Comparison of ENCODE assay signal across 7 cellular contexts in the genomic region with DNA sequence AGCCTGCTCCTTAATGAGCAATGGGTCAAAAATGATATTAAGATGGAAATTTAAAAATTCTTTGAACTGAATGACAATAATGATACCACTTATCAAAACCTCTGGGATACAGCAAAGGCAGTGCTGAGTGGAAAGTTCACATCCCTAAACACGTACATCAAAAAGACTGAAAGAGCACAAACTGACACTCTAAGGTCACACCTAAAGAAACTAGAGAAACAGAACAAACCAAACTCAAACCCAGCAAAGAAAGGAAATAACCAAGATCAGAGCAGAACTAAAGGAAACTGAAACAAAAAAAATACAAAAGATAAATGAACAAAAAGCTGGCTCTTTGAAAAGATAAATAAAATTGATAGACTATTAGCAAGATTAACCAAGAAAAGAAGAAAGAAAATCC.
DNase-seq lines count a peak whose midpoint lies in the region; ATAC-seq and TF ChIP-seq lines count a peak whose summit lies in the region.
"Not testable (repeated sequence)": the region's sequence is repeated elsewhere in the genome, so short reads cannot be mapped to it uniquely, and the experiment has no call there.

No MANE protein-coding gene starts in this region.

- H3K4me3 Mint-ChIP-seq in CD8-positive, alpha-beta T cell: peak overlapping the region; percentile 52
- H3K4me3 Mint-ChIP-seq in T-helper 1 cell treated with Interleukin-12 subunit alpha and Interleukin-12 subunit beta and Interleukin-4 antibody, amounts not matched to agents 30 μg/mL and 1 μg/mL, for 36 hours: peak overlapping the region; percentile 96
- peak overlapping the region; percentile 3 for H3K4me3 Mint-ChIP-seq in activated CD4-positive, alpha-beta memory T cell treated with anti-CD3 and anti-CD28 coated beads, Interleukin-2, amount 10 ng/mL, durations not matched to agents 7 days and 5 days
- H3K4me3 Mint-ChIP-seq in activated T-helper 1 cell treated with anti-CD3 and anti-CD28 coated beads, Interleukin-12 subunit alpha, Interleukin-12 subunit beta, Interleukin-2, Interleukin-4 antibody, amounts not matched to agents 30 ng/mL and 10 ng/mL and 1 ng/mL, durations not matched to agents 14 hours and 24 hours and 36 hours: peak overlapping the region; percentile 5
- H3K4me3 Mint-ChIP-seq in activated naive CD8-positive, alpha-beta T cell: peak overlapping the region; percentile 41
- H3K4me3 Mint-ChIP-seq in immature natural killer cell: peak overlapping the region; percentile 50 to 97 (median 95)
- peak overlapping the region; percentile 75 for H3K4me3 Mint-ChIP-seq in stimulated activated effector memory CD8-positive, alpha-beta T cell treated with anti-CD3 and anti-CD28 coated beads, Interleukin-12 subunit alpha, Interleukin-12 subunit beta, amount 100 ng/mL, for 72 hours

- POLR2A ChIA-PET in CD8-positive, alpha-beta T cell (lab: Charles Lee): interaction anchor here (0.8 to 2.8 kb wide), 3 partner anchors 13 to 187 kb away, joined by 4 to 11 read pairs (median 4); a partner anchor contains a TSS
- POLR2A ChIA-PET in activated CD4-positive, alpha-beta memory T cell treated with anti-CD3 and anti-CD28 coated beads, Interleukin-2, amount 10 ng/mL, durations not matched to agents 7 days and 5 days (lab: Charles Lee): interaction anchor here (1.0 to 4.3 kb wide), 4 partner anchors 46 to 462 kb away, joined by 3 to 20 read pairs (median 3); a partner anchor contains a TSS

- not testable (repeated sequence) for H3K27me3 ChIP-seq in CD8-positive, alpha-beta T cell (ENCODE audit: insufficient read depth, low read length)

- not testable (repeated sequence) for DNase-seq in CD8-positive, alpha-beta T cell; activated CD4-positive, alpha-beta memory T cell treated with anti-CD3 and anti-CD28 coated beads, Interleukin-2, amount 10 ng/mL, durations not matched to agents 7 days and 5 days; activated T-helper 1 cell treated with anti-CD3 and anti-CD28 coated beads, Interleukin-12 subunit alpha, Interleukin-12 subunit beta, Interleukin-2, Interleukin-4 antibody, amounts not matched to agents 30 ng/mL and 10 ng/mL and 1 ng/mL, durations not matched to agents 14 hours and 24 hours and 36 hours (ENCODE audit: low spot score); stimulated activated effector memory CD8-positive, alpha-beta T cell treated with anti-CD3 and anti-CD28 coated beads, Interleukin-12 subunit alpha, Interleukin-12 subunit beta, amount 100 ng/mL, for 72 hours (ENCODE audit: low spot score in 2 of 2)
- DNase-seq in immature natural killer cell: peak; percentile 43 to 51 (median 43)

- peaks cover 65% of the 10 kb centered on the region for H3K4me1 Mint-ChIP-seq in CD8-positive, alpha-beta T cell (ENCODE audit: low read depth)
- H3K4me1 Mint-ChIP-seq in T-helper 1 cell treated with Interleukin-12 subunit alpha and Interleukin-12 subunit beta and Interleukin-4 antibody, amounts not matched to agents 30 μg/mL and 1 μg/mL, for 36 hours (ENCODE audit: low read depth): peaks cover 56% of the 10 kb centered on the region
- H3K4me1 Mint-ChIP-seq in activated CD4-positive, alpha-beta memory T cell treated with anti-CD3 and anti-CD28 coated beads, Interleukin-2, amount 10 ng/mL, durations not matched to agents 7 days and 5 days: peaks cover 56% of the 10 kb centered on the region
- H3K4me1 Mint-ChIP-seq in activated T-helper 1 cell treated with anti-CD3 and anti-CD28 coated beads, Interleukin-12 subunit alpha, Interleukin-12 subunit beta, Interleukin-2, Interleukin-4 antibody, amounts not matched to agents 30 ng/mL and 10 ng/mL and 1 ng/mL, durations not matched to agents 14 hours and 24 hours and 36 hours (ENCODE audit: low read depth): peaks cover 56% of the 10 kb centered on the region
- peaks cover 61% of the 10 kb centered on the region for H3K4me1 Mint-ChIP-seq in activated naive CD8-positive, alpha-beta T cell (ENCODE audit: low read depth)
- H3K4me1 Mint-ChIP-seq in immature natural killer cell: peaks cover 61 to 65% of the 10 kb centered on the region in 2 donors
- H3K4me1 Mint-ChIP-seq in stimulated activated effector memory CD8-positive, alpha-beta T cell treated with anti-CD3 and anti-CD28 coated beads, Interleukin-12 subunit alpha, Interleukin-12 subunit beta, amount 100 ng/mL, for 72 hours: peaks cover 53% of the 10 kb centered on the region

- not testable (repeated sequence) for TF ChIP-seq CTCF in CD8-positive, alpha-beta T cell (IDR thresholded peaks at IDR 0.05)

- not testable (repeated sequence) for H3K36me3 ChIP-seq in CD8-positive, alpha-beta T cell (ENCODE audit: insufficient read depth, low read length)

- not testable (repeated sequence) for H3K9me3 Mint-ChIP-seq in CD8-positive, alpha-beta T cell; activated CD4-positive, alpha-beta memory T cell treated with anti-CD3 and anti-CD28 coated beads, Interleukin-2, amount 10 ng/mL, durations not matched to agents 7 days and 5 days; activated naive CD8-positive, alpha-beta T cell (ENCODE audit: low read depth); immature natural killer cell; stimulated activated effector memory CD8-positive, alpha-beta T cell treated with anti-CD3 and anti-CD28 coated beads, Interleukin-12 subunit alpha, Interleukin-12 subunit beta, amount 100 ng/mL, for 72 hours
- peaks cover 24% of the 10 kb centered on the region for H3K9me3 Mint-ChIP-seq in T-helper 1 cell treated with Interleukin-12 subunit alpha and Interleukin-12 subunit beta and Interleukin-4 antibody, amounts not matched to agents 30 μg/mL and 1 μg/mL, for 36 hours
- peaks cover 13% of the 10 kb centered on the region for H3K9me3 Mint-ChIP-seq in activated T-helper 1 cell treated with anti-CD3 and anti-CD28 coated beads, Interleukin-12 subunit alpha, Interleukin-12 subunit beta, Interleukin-2, Interleukin-4 antibody, amounts not matched to agents 30 ng/mL and 10 ng/mL and 1 ng/mL, durations not matched to agents 14 hours and 24 hours and 36 hours

- CTCF ChIA-PET in CD8-positive, alpha-beta T cell (lab: Charles Lee): interaction anchor here (0.6 kb wide), 1 partner anchor 700 kb away, joined by 3 read pairs; no protein-coding TSS in a partner anchor
- CTCF ChIA-PET in activated CD4-positive, alpha-beta memory T cell treated with anti-CD3 and anti-CD28 coated beads, Interleukin-2, amount 10 ng/mL, durations not matched to agents 7 days and 5 days (lab: Charles Lee): interaction anchor here (1.3 kb wide), 1 partner anchor 92 kb away, joined by 5 read pairs; no protein-coding TSS in a partner anchor

- H3K27ac ChIP-seq in CD8-positive, alpha-beta T cell (ENCODE audit: low read depth, low read length): not testable (repeated sequence)

- intact Hi-C loops in CD8-positive, alpha-beta T cell (cut with DNase I, micrococcal nuclease): loop anchor here in 1 of 2 experiments (5.0 kb wide), 1 partner anchor 45 kb away; no protein-coding TSS in a partner anchor
- intact Hi-C loops in activated T-helper 1 cell treated with anti-CD3 and anti-CD28 coated beads, Interleukin-12 subunit alpha, Interleukin-12 subunit beta, Interleukin-2, Interleukin-4 antibody, amounts not matched to agents 30 ng/mL and 10 ng/mL and 1 ng/mL, durations not matched to agents 14 hours and 24 hours and 36 hours (cut with micrococcal nuclease): loop anchor here (2.0 to 10.0 kb wide), 3 partner anchors 35 to 187 kb away; a partner anchor contains a TSS

- H3K36me3 Mint-ChIP-seq in CD8-positive, alpha-beta T cell; activated naive CD8-positive, alpha-beta T cell; immature natural killer cell; stimulated activated effector memory CD8-positive, alpha-beta T cell treated with anti-CD3 and anti-CD28 coated beads, Interleukin-12 subunit alpha, Interleukin-12 subunit beta, amount 100 ng/mL, for 72 hours: not testable (repeated sequence)
- peaks cover 31% of the 10 kb centered on the region for H3K36me3 Mint-ChIP-seq in T-helper 1 cell treated with Interleukin-12 subunit alpha and Interleukin-12 subunit beta and Interleukin-4 antibody, amounts not matched to agents 30 μg/mL and 1 μg/mL, for 36 hours (ENCODE audit: low read depth)
- H3K36me3 Mint-ChIP-seq in activated CD4-positive, alpha-beta memory T cell treated with anti-CD3 and anti-CD28 coated beads, Interleukin-2, amount 10 ng/mL, durations not matched to agents 7 days and 5 days (ENCODE audit: low read depth): peaks cover 39% of the 10 kb centered on the region
- H3K36me3 Mint-ChIP-seq in activated T-helper 1 cell treated with anti-CD3 and anti-CD28 coated beads, Interleukin-12 subunit alpha, Interleukin-12 subunit beta, Interleukin-2, Interleukin-4 antibody, amounts not matched to agents 30 ng/mL and 10 ng/mL and 1 ng/mL, durations not matched to agents 14 hours and 24 hours and 36 hours (ENCODE audit: low read depth): peaks cover 12% of the 10 kb centered on the region

- not testable (repeated sequence) for H3K9me3 ChIP-seq in CD8-positive, alpha-beta T cell (ENCODE audit: low read length)

- peaks cover 56% of the 10 kb centered on the region for H3K4me1 ChIP-seq in CD8-positive, alpha-beta T cell (ENCODE audit: insufficient read depth, low read length)

- not testable (repeated sequence) for H3K27me3 Mint-ChIP-seq in CD8-positive, alpha-beta T cell (ENCODE audit: low read depth); T-helper 1 cell treated with Interleukin-12 subunit alpha and Interleukin-12 subunit beta and Interleukin-4 antibody, amounts not matched to agents 30 μg/mL and 1 μg/mL, for 36 hours (ENCODE audit: low read depth); activated CD4-positive, alpha-beta memory T cell treated with anti-CD3 and anti-CD28 coated beads, Interleukin-2, amount 10 ng/mL, durations not matched to agents 7 days and 5 days; activated T-helper 1 cell treated with anti-CD3 and anti-CD28 coated beads, Interleukin-12 subunit alpha, Interleukin-12 subunit beta, Interleukin-2, Interleukin-4 antibody, amounts not matched to agents 30 ng/mL and 10 ng/mL and 1 ng/mL, durations not matched to agents 14 hours and 24 hours and 36 hours (ENCODE audit: insufficient read depth); activated naive CD8-positive, alpha-beta T cell; immature natural killer cell (ENCODE audit: low read depth in 3 of 3)

- H3K27ac Mint-ChIP-seq in CD8-positive, alpha-beta T cell: peak overlapping the region; percentile 82
- peak overlapping the region; percentile 92 for H3K27ac Mint-ChIP-seq in T-helper 1 cell treated with Interleukin-12 subunit alpha and Interleukin-12 subunit beta and Interleukin-4 antibody, amounts not matched to agents 30 μg/mL and 1 μg/mL, for 36 hours
- H3K27ac Mint-ChIP-seq in activated CD4-positive, alpha-beta memory T cell treated with anti-CD3 and anti-CD28 coated beads, Interleukin-2, amount 10 ng/mL, durations not matched to agents 7 days and 5 days: peak overlapping the region; percentile 80
- H3K27ac Mint-ChIP-seq in activated T-helper 1 cell treated with anti-CD3 and anti-CD28 coated beads, Interleukin-12 subunit alpha, Interleukin-12 subunit beta, Interleukin-2, Interleukin-4 antibody, amounts not matched to agents 30 ng/mL and 10 ng/mL and 1 ng/mL, durations not matched to agents 14 hours and 24 hours and 36 hours: peak overlapping the region; percentile 56
- H3K27ac Mint-ChIP-seq in activated naive CD8-positive, alpha-beta T cell: peak overlapping the region; percentile 74
- peak overlapping the region; percentile 76 to 99 (median 92) for H3K27ac Mint-ChIP-seq in immature natural killer cell
- peak overlapping the region; percentile 67 for H3K27ac Mint-ChIP-seq in stimulated activated effector memory CD8-positive, alpha-beta T cell treated with anti-CD3 and anti-CD28 coated beads, Interleukin-12 subunit alpha, Interleukin-12 subunit beta, amount 100 ng/mL, for 72 hours

- ATAC-seq in CD8-positive, alpha-beta T cell; stimulated activated effector memory CD8-positive, alpha-beta T cell treated with anti-CD3 and anti-CD28 coated beads, Interleukin-12 subunit alpha, Interleukin-12 subunit beta, amount 100 ng/mL, for 72 hours: not testable (repeated sequence)

- peak overlapping the region; percentile 3 for H3K4me3 ChIP-seq in CD8-positive, alpha-beta T cell (ENCODE audit: low read depth, low read length)

Comparison
In these comparisons a context has a peak if more than half of its experiments do, and no peak if none do; other contexts are left out.
1. H3K4me3 Mint-ChIP-seq: peak in every context shown above with its lines; median percentile 96 in T-helper 1 cell treated with Interleukin-12 subunit alpha and Interleukin-12 subunit beta and Interleukin-4 antibody, amounts not matched to agents 30 μg/mL and 1 μg/mL, for 36 hours; 95 in immature natural killer cell; 75 in stimulated activated effector memory CD8-positive, alpha-beta T cell treated with anti-CD3 and anti-CD28 coated beads, Interleukin-12 subunit alpha, Interleukin-12 subunit beta, amount 100 ng/mL, for 72 hours; 52 in CD8-positive, alpha-beta T cell; 41 in activated naive CD8-positive, alpha-beta T cell; 5 in activated T-helper 1 cell treated with anti-CD3 and anti-CD28 coated beads, Interleukin-12 subunit alpha, Interleukin-12 subunit beta, Interleukin-2, Interleukin-4 antibody, amounts not matched to agents 30 ng/mL and 10 ng/mL and 1 ng/mL, durations not matched to agents 14 hours and 24 hours and 36 hours; 3 in activated CD4-positive, alpha-beta memory T cell treated with anti-CD3 and anti-CD28 coated beads, Interleukin-2, amount 10 ng/mL, durations not matched to agents 7 days and 5 days.